1 cellular context compared by ENCODE assay signal in the genomic region with DNA sequence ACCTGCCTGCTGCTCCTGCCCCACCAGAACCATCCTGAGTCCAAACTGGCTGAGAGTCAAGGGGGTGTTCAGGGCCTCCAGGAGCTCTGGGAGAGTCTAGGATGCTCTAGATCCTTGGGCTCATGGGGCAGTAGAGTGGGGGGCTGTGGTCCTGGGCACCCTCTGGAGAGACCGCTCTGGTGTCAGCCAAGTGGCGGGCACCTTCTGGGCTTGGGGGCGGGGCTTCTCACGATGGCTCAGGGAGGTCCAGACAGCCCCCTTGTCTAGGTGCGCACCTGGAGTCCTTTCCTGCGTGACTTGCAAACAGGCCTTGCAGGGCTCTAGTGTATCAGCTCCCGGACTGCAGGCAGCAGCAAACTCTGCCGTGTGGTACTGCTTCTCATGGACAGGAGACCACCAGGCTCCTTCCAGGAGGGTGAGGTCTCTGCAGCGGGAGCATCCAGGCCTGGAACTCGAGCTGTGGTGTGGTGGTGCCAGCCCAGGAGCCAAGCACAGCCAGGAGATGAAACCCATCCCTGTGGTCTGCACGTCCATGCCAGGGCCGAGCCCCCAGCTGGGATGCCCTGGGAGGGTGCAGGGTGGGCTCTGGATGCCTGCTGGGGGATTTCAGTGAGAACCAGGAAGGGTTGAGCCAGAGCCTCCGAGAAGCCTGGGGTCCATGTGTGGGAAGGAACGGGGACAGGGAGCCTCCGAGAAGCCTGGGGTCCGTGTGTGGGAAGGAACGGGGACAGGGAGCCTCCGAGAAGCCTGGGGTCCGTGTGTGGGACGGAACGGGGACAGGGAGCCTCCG.
TF ChIP-seq lines count a peak whose summit lies in the region.

No MANE protein-coding gene starts in this region.

TF ChIP-seq in HCT116, 20 proteins besides CTCF, POLR2A, EP300 and RAD21 (continued from another document):
- no peak for TF ChIP-seq SP1 (IDR thresholded peaks at IDR 0.05; ENCODE audit: low read depth)
- no peak for TF ChIP-seq CBX3 (IDR thresholded peaks at IDR 0.05; ENCODE audit: low read depth)
- TF ChIP-seq FOSL1 (IDR thresholded peaks at IDR 0.05; ENCODE audit: low read depth) = no peak
- no peak for TF ChIP-seq YY1 (IDR thresholded peaks at IDR 0.05; ENCODE audit: extremely low read depth, insufficient replicate concordance, low read depth, low read length)
- no peak for TF ChIP-seq CEBPB (IDR thresholded peaks at IDR 0.05; ENCODE audit: low read depth)
- no peak for TF ChIP-seq POLR2AphosphoS5 (IDR thresholded peaks at IDR 0.05; ENCODE audit: low read depth, low read length)
- TF ChIP-seq REST (IDR thresholded peaks at IDR 0.05; ENCODE audit: low read depth) = no peak
- TF ChIP-seq, protein P1, sequence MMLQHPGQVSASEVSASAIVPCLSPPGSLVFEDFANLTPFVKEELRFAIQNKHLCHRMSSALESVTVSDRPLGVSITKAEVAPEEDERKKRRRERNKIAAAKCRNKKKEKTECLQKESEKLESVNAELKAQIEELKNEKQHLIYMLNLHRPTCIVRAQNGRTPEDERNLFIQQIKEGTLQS (IDR thresholded peaks at IDR 0.05) = no peak
- no peak for TF ChIP-seq ZFX (IDR thresholded peaks at IDR 0.05)
